Comparison of ENCODE assay signal across 1 cellular context in the genomic region with DNA sequence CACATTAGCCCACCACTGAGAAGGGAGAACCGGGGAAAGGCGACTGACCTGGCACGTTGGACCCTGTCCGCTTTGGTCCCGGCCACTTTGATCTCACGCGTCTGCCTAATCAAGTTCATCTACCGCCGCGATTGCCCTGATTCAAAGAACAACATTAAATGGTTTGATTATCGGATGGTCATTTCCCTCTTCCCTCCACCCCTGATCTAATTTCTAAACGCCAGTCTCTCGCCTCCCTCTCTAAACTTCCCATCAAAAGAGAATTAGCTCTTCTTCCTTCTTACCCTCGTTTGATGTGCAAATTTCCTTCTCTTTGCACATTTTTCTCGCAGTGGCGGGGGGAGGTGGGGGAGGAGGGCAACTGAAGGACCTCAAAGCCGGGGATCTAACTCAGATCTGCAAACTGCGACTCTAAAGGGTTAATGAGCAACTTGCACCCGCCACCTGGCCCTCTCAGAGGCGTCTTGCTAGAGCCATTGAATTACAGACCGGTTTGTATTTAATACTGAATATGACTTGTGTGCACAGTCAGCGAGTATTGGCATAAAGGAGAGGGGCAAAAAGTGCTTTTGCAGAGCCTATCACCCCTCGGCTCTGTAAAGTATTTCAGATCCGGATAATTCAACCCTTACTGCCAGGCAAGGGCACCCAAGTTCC.
TF ChIP-seq lines count a peak whose summit lies in the region.

No MANE protein-coding gene starts in this region.

TF ChIP-seq in HCT116, 20 proteins besides CTCF, POLR2A, EP300 and RAD21 (continued from another document):
- no peak for TF ChIP-seq EZH2phosphoT487 (IDR thresholded peaks at IDR 0.05; ENCODE audit: borderline replicate concordance)
- no peak; the same call in 1 of the 2 replicates for TF ChIP-seq FOSL1 (IDR thresholded peaks at IDR 0.05; ENCODE audit: low read depth)
- TF ChIP-seq ELF1 (IDR thresholded peaks at IDR 0.05; ENCODE audit: borderline replicate concordance, low read depth): no peak
- TF ChIP-seq EZH2 (IDR thresholded peaks at IDR 0.05): no peak
- no peak; the same call in none of the 2 replicates for TF ChIP-seq SIN3A (IDR thresholded peaks at IDR 0.05; ENCODE audit: low read depth)
- peak; percentile 45; the same call in 1 of the 2 replicates for TF ChIP-seq MAX (IDR thresholded peaks at IDR 0.05)
- TF ChIP-seq EGR1 (IDR thresholded peaks at IDR 0.05; ENCODE audit: low read depth): no peak
- no peak for TF ChIP-seq JUND (IDR thresholded peaks at IDR 0.05)
- no peak for TF ChIP-seq POLR2AphosphoS5 (IDR thresholded peaks at IDR 0.05; ENCODE audit: low read depth, low read length)
- TF ChIP-seq CBX3 (IDR thresholded peaks at IDR 0.05; ENCODE audit: low read depth): no peak
- TF ChIP-seq SP1 (IDR thresholded peaks at IDR 0.05; ENCODE audit: low read depth): 0 out of 2 replicates have a peak, but pooled peaks have one; percentile 19
- no peak for TF ChIP-seq SRF (IDR thresholded peaks at IDR 0.05; ENCODE audit: low read depth)
- no peak for TF ChIP-seq ZFX (IDR thresholded peaks at IDR 0.05)
- no peak for TF ChIP-seq ATF3 (IDR thresholded peaks at IDR 0.05)
- TF ChIP-seq REST (IDR thresholded peaks at IDR 0.05; ENCODE audit: low read depth): no peak
